Comparison of ENCODE assay signal across 1 cellular context in genomic region chr9:97413462-97413861, GRCh38.
TF ChIP-seq lines count a peak whose summit lies in the region.

No MANE protein-coding gene starts in this region.

TF ChIP-seq in IMR-90, 13 proteins besides CTCF, POLR2A, EP300 and RAD21 (continued from another document):
- no peak for TF ChIP-seq BHLHE40 (IDR thresholded peaks at IDR 0.05; ENCODE audit: low read depth, low read length)
- no peak for TF ChIP-seq ELK1 (IDR thresholded peaks at IDR 0.05; ENCODE audit: borderline replicate concordance, low read depth, low read length)
- no peak for TF ChIP-seq NFE2L2 (IDR thresholded peaks at IDR 0.05; ENCODE audit: low read depth, low read length)
- TF ChIP-seq RCOR1 (IDR thresholded peaks at IDR 0.05; ENCODE audit: insufficient replicate concordance, low read length), result no peak
- TF ChIP-seq SMC3 (IDR thresholded peaks at IDR 0.05; ENCODE audit: low read depth, low read length), result no peak
- TF ChIP-seq MAFK (IDR thresholded peaks at IDR 0.05; ENCODE audit: low read depth, low read length), result no peak
TF ChIP-seq in IMR-90: peak in this region for 0.
